In the genomic region with DNA sequence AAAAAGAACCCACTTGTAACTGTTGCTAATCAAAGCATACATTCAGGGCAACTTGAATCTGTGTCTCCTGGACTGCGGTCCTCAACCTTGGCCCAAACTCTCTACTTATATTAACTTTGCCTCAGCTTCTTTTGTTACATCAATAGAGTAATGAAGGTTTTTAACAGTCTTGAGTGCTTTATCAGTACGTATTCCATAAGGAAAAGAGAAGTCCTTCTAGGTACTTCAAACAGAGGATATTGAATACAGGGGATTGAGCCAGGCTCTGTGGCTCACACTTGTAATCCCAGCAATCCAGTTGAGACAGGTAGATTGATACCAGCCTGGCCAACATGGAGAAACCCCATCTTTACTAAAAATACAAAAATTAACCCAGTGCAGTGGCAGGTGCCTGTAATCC, we compare ENCODE assay signal across 1 cellular context.
TF ChIP-seq lines count a peak whose summit lies in the region.

No MANE protein-coding gene starts in this region.

TF ChIP-seq in HepG2, 621 proteins besides CTCF, POLR2A, EP300 and RAD21:
- TF ChIP-seq ZNF33B (CRISPR knock-in tag; IDR thresholded peaks at IDR 0.05) (peak; percentile 100), KLF15 (CRISPR knock-in tag; IDR thresholded peaks at IDR 0.05; ENCODE audit: borderline replicate concordance) (no peak)
TF ChIP-seq in HepG2: peak in this region for 1.
